Comparison of ENCODE assay signal across 19 cellular contexts in genomic region chr17:33373209-33373608, GRCh38.
DNase-seq lines count a peak whose midpoint lies in the region; TF ChIP-seq lines count a peak whose summit lies in the region.
"Had no signal": no experiment of that assay in that cellular context is flagged by ENCODE, and none has a peak within 500 bp of the region (broad histone marks: within the 10 kb centered on the region; RNA-seq: fewer than 3 reads in every experiment).

No MANE protein-coding gene starts in this region.

- H3K9ac ChIP-seq in colonic mucosa (ENCODE audit: low read depth in 2 of 2, low read length in 2 of 2), result no peak overlapping the region
- H3K9ac ChIP-seq: GM23248 had no signal

- no peaks in the 10 kb centered on the region for H3K36me3 ChIP-seq in colonic mucosa

- no peaks in the 10 kb centered on the region for H3K4me1 ChIP-seq in colonic mucosa

- DNase-seq in NOMO-1 (lab: John Stamatoyannopoulos, UW; ENCODE audit: unreplicated experiment in 2 of 2) (peak; percentile 22 to 29), NOMO-1 treated with dmso at 0.1 percent for 144 hours (lab: John Stamatoyannopoulos, UW; ENCODE audit: unreplicated experiment) (no peak), MV-4-11 (lab: John Stamatoyannopoulos, UW) (peak; percentile 36), colonic mucosa (peak; percentile 23), medulla oblongata (ENCODE audit: extremely low spot score) (peak; percentile 12), EL (no peak), Ammon's horn (ENCODE audit: low spot score) (no peak), T1000 (lab: John Stamatoyannopoulos, UW) (no peak)
- DNase-seq: AML-193; C1 segment of cervical spinal cord; CD4-positive, alpha-beta memory T cell; COR-L47; DMS153; DND-41; GDM1; GM23248; H7; HCEC 1CT had no signal

- H3K27ac ChIP-seq in colonic mucosa, result no peak overlapping the region
- H3K27ac ChIP-seq: 22Rv1, GM23248 had no signal

- H3K9me3 ChIP-seq in colonic mucosa, result no peaks in the 10 kb centered on the region

- intact Hi-C loops in colonic mucosa (cut with DNase I), result no loop called here

- no peak for TF ChIP-seq CTCF in colonic mucosa (IDR thresholded peaks at IDR 0.05)

- no peak overlapping the region for H3K4me3 ChIP-seq in colonic mucosa
- H3K4me3 ChIP-seq: GM23248 had no signal

- H3K27me3 ChIP-seq in colonic mucosa, result no peaks in the 10 kb centered on the region

Comparison
In these comparisons a context has a peak if more than half of its experiments do, and no peak if none do; other contexts are left out.
1. DNase-seq: peak in NOMO-1 (2 of 2), MV-4-11 (single experiment), colonic mucosa (single experiment) and medulla oblongata (single experiment); none in NOMO-1 treated with dmso at 0.1 percent for 144 hours (single experiment), EL (single experiment), Ammon's horn (single experiment) and T1000 (single experiment).